Comparison of ENCODE assay signal across 8 cellular contexts in genomic region chr15:82850242-82850591, GRCh38. TPM values are rescaled to one million over a fixed set of nuclear protein-coding genes. Genes with fewer than 3 reads are reported as not detected.
DNase-seq lines count a peak whose midpoint lies in the region; ATAC-seq and TF ChIP-seq lines count a peak whose summit lies in the region.

No MANE protein-coding gene starts in this region.

- no peak for TF ChIP-seq POLR2A in esophagus muscularis mucosa (IDR thresholded peaks at IDR 0.05; ENCODE audit: low read depth)

- TF ChIP-seq EP300 in esophagus muscularis mucosa (IDR thresholded peaks at IDR 0.05), result no peak

- peak overlapping the region; percentile 79 for H2AFZ ChIP-seq in osteoblast (ENCODE audit: low read length)

- H3K79me2 ChIP-seq in DOHH2 (ENCODE audit: control insufficient read depth, low read length), result no peaks in the 10 kb centered on the region
- no peaks in the 10 kb centered on the region for H3K79me2 ChIP-seq in osteoblast (ENCODE audit: insufficient read depth, low read length)

- no peaks in the 10 kb centered on the region for H3K36me3 ChIP-seq in DOHH2 (ENCODE audit: control insufficient read depth, low read length)
- peaks cover 13% of the 10 kb centered on the region for H3K36me3 ChIP-seq in NT2/D1 (ENCODE audit: insufficient read depth, insufficient read length, low read length)
- peaks cover 0 to 27% (median 4%) of the 10 kb centered on the region in 4 donors for H3K36me3 ChIP-seq in esophagus muscularis mucosa
- no peaks in the 10 kb centered on the region for H3K36me3 ChIP-seq in osteoblast (ENCODE audit: insufficient read depth, low read length)

- H3K4me2 ChIP-seq in DOHH2 (ENCODE audit: low read length), result peak overlapping the region; percentile 56
- H3K4me2 ChIP-seq in osteoblast (ENCODE audit: insufficient read depth, low read length), result peak overlapping the region; percentile 66

- H3K4me1 ChIP-seq in DOHH2 (ENCODE audit: control insufficient read depth, low read length) (peaks cover 14% of the 10 kb centered on the region), NT2/D1 (ENCODE audit: insufficient read depth, insufficient read length) (peaks cover 6% of the 10 kb centered on the region), esophagus muscularis mucosa (peaks cover 6 to 15% (median 13%) of the 10 kb centered on the region in 4 donors), osteoblast (ENCODE audit: insufficient read depth, low read length) (peaks cover 5% of the 10 kb centered on the region)

- H4K20me1 ChIP-seq in DOHH2 (ENCODE audit: control insufficient read depth, insufficient read depth, low read depth, low read length), result no peaks in the 10 kb centered on the region
- H4K20me1 ChIP-seq in osteoblast (ENCODE audit: insufficient read depth, low read length), result no peaks in the 10 kb centered on the region

- no peaks in the 10 kb centered on the region for H3K27me3 ChIP-seq in DOHH2 (ENCODE audit: control insufficient read depth, low read length)
- no peaks in the 10 kb centered on the region for H3K27me3 ChIP-seq in NT2/D1 (ENCODE audit: insufficient read depth, insufficient read length)
- H3K27me3 ChIP-seq in esophagus muscularis mucosa, result no peaks in the 10 kb centered on the region
- no peaks in the 10 kb centered on the region for H3K27me3 ChIP-seq in osteoblast (ENCODE audit: insufficient read depth, low read length)

- no peak for ATAC-seq in left colon

- no peak for DNase-seq in NT2/D1 (ENCODE audit: low read depth, low spot score)
- peak; percentile 82 for DNase-seq in esophagus muscularis mucosa (ENCODE audit: extremely low spot score)
- no peak for DNase-seq in osteoblast (ENCODE audit: insufficient read length, low spot score, missing footprints)
- no peak for DNase-seq in activated CD4-positive, alpha-beta T cell treated with anti-CD3 and anti-CD28 coated beads, Interleukin-2, amount 50 U/mL, for 48 hours
- no peak for DNase-seq in stimulated activated naive CD4-positive, alpha-beta T cell (lab: John Stamatoyannopoulos, UW)
- DNase-seq in left colon, result no peak
- DNase-seq in stimulated activated CD4-positive, alpha-beta T cell treated with anti-CD3 and anti-CD28 coated beads, Interleukin-12 subunit alpha, Interleukin-12 subunit beta, amount 100 ng/mL, for 4 hours, result no peak

- intact Hi-C loops in esophagus muscularis mucosa (cut with DNase I) (loop anchor here (5.0 kb wide), 1 partner anchor 152 kb away; no protein-coding TSS in a partner anchor), left colon (cut with DNase I, micrococcal nuclease) (no loop called here)

- H3F3A ChIP-seq in DOHH2 (ENCODE audit: control insufficient read depth, insufficient read depth), result no peaks in the 10 kb centered on the region; the same call in 1 of the 2 replicates

- 73% methylated on average over 3 of the region's 3 CpGs for WGBS in esophagus muscularis mucosa

- H3K9ac ChIP-seq in NT2/D1 (ENCODE audit: insufficient read length, low read depth), result peak overlapping the region; percentile 44

- H3K4me3 ChIP-seq in DOHH2 (ENCODE audit: low read length) (peak overlapping the region; percentile 32; the same call in 1 of the 2 replicates), NT2/D1 (ENCODE audit: insufficient read length, low read depth) (no peak overlapping the region), esophagus muscularis mucosa (no peak overlapping the region), osteoblast (ENCODE audit: insufficient read depth, low read length) (no peak overlapping the region)

- H3K9me2 ChIP-seq in DOHH2 (replicated peaks; ENCODE audit: control insufficient read depth, low read length), result no peaks in the 10 kb centered on the region

- TF ChIP-seq CTCF in DOHH2 (IDR thresholded peaks at IDR 0.05; ENCODE audit: low read depth, low read length, poor library complexity, severe bottlenecking) (no peak), esophagus muscularis mucosa (IDR thresholded peaks at IDR 0.05) (no peak), osteoblast (IDR thresholded peaks at IDR 0.05; ENCODE audit: extremely low read depth, low read depth, low read length) (no peak)

- H3K9me3 ChIP-seq in DOHH2 (ENCODE audit: control insufficient read depth, insufficient read depth, low read length), result no peaks in the 10 kb centered on the region
- no peaks in the 10 kb centered on the region for H3K9me3 ChIP-seq in NT2/D1 (ENCODE audit: insufficient read depth, low read length)
- no peaks in the 10 kb centered on the region for H3K9me3 ChIP-seq in esophagus muscularis mucosa
- H3K9me3 ChIP-seq in osteoblast (ENCODE audit: low read depth, low read length), result no peaks in the 10 kb centered on the region

- H3K27ac ChIP-seq in DOHH2 (ENCODE audit: low read depth, low read length), result no peak overlapping the region
- peak overlapping the region in 3 of 4 donors; percentile 32 to 51 (median 48) for H3K27ac ChIP-seq in esophagus muscularis mucosa (replicated peaks in 1 of 4)
- no peak overlapping the region for H3K27ac ChIP-seq in osteoblast (ENCODE audit: low read depth, low read length)

RNA-seq across cellular contexts. Expression of gene WHAMM, which starts 40.8 kb away (rescaled TPM):
- total RNA-seq in esophagus muscularis mucosa, result 10 to 100 TPM in 3 of 4 donors, 1 to 10 TPM in 1; 9.6 to 17.4 (median 14.2) TPM
- 8.0 and 8.3 TPM in 2 replicates for total RNA-seq in osteoblast
- 10 to 100 TPM in 1 of 2 donors, 1 to 10 TPM in 1; 9.1 to 11.3 TPM for total RNA-seq in left colon

RNA-seq across cellular contexts. Expression of gene FSD2, which starts 44.3 kb away (rescaled TPM):
- total RNA-seq in esophagus muscularis mucosa (not detected), osteoblast (not detected in 2 replicates), left colon (not detected)

Comparison
In these comparisons a context has a peak if more than half of its experiments do, and no peak if none do; other contexts are left out.
1. H3K27ac ChIP-seq: peak in esophagus muscularis mucosa (3 of 4); none in DOHH2 (single experiment) and osteoblast (single experiment).